21 cellular contexts compared by ENCODE assay signal in the genomic region with DNA sequence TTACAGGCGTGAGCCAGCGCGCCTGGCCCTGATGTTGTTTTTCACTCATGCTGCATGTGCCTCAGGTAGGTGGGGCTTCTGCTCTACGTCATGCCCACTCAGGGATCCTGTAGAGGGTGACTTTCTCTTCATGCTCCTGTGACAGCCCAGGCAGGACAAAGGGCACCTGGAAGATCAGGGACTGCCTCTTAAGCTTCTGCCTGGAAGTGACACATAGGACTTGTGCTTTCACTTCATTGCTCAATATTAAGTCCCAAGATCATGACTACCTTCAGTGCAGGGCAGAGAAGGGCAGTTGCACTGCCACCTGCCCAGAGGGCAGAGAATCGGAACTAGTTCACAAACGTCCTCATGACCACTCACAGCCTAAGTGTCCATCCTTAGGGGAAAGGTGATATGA.
"Had no signal": no experiment of that assay in that cellular context is flagged by ENCODE, and none has a peak within 500 bp of the region (broad histone marks: within the 10 kb centered on the region; RNA-seq: fewer than 3 reads in every experiment).

No MANE protein-coding gene starts in this region.

- H3K4me1 Mint-ChIP-seq: immature natural killer cell had no signal

- H3K27ac ChIP-seq: esophagus squamous epithelium, gastroesophageal sphincter, left ventricle myocardium inferior, lower lobe of right lung, right atrium auricular region, uterus had no signal

- H3K27ac Mint-ChIP-seq: dendritic cell treated with granulocyte-macrophage colony-stimulating factor and Interleukin-4, amounts not matched to agents 40 ng/mL and 50 ng/mL, for 4 days; effector memory CD8-positive, alpha-beta T cell; immature natural killer cell had no signal

- H3K9me3 Mint-ChIP-seq: effector memory CD8-positive, alpha-beta T cell; immature natural killer cell had no signal

- FAIRE-seq: keratinocyte had no signal

- H3K36me3 Mint-ChIP-seq: immature natural killer cell had no signal

- ATAC-seq: effector memory CD8-positive, alpha-beta T cell; gastroesophageal sphincter; left cardiac atrium; lower lobe of right lung had no signal

- H3K4me3 Mint-ChIP-seq: dendritic cell treated with granulocyte-macrophage colony-stimulating factor and Interleukin-4, amounts not matched to agents 40 ng/mL and 50 ng/mL, for 4 days; effector memory CD8-positive, alpha-beta T cell; immature natural killer cell; naive B cell had no signal

- DNase-seq: effector memory CD8-positive, alpha-beta T cell; esophagus squamous epithelium; foreskin fibroblast; glutamatergic neuron; immature natural killer cell; left cardiac atrium; left ventricle myocardium inferior; lower lobe of right lung; mesenchymal stem cell; midbrain; naive B cell; posterior cingulate gyrus; stimulated activated CD4-positive, alpha-beta T cell treated with anti-CD3 and anti-CD28 coated beads, Interleukin-2, amount 100 ng/mL, for 48 hours; stimulated activated naive CD4-positive, alpha-beta T cell treated with Interleukin-2 at 50 U/mL for 16 hours; trophoblast cell; uterus had no signal

- H3K4me3 ChIP-seq: esophagus squamous epithelium, gastroesophageal sphincter, left ventricle myocardium inferior, lower lobe of right lung, right atrium auricular region, smooth muscle cell, uterus had no signal
